ENCODE assay signal across 1 cellular context in genomic region chr7:73387908-73388414, GRCh38.
TF ChIP-seq lines count a peak whose summit lies in the region.

No MANE protein-coding gene starts in this region.

TF ChIP-seq in K562, 482 proteins besides CTCF, POLR2A, EP300 and RAD21 (continued from another document):
- TF ChIP-seq ZNF280B (CRISPR knock-in tag; IDR thresholded peaks at IDR 0.05) (no peak; the same call in 1 of the 2 replicates), ZNF740 (CRISPR knock-in tag; IDR thresholded peaks at IDR 0.05) (no peak), ZNF740 (tag; IDR thresholded peaks at IDR 0.05) (no peak), ZNF282 (CRISPR knock-in tag; IDR thresholded peaks at IDR 0.05) (no peak), ELK1 (CRISPR knock-in tag; IDR thresholded peaks at IDR 0.05) (no peak), ZNF280A (IDR thresholded peaks at IDR 0.05; ENCODE audit: low read depth, partially characterized antibody) (peak; percentile 93), FOXK2 (conservative IDR thresholded peaks at IDR 0.05 in 1 of 2, IDR thresholded peaks at IDR 0.05 in 1 of 2; ENCODE audit: low read depth in 2 of 2) (no peak), POLR3A (IDR thresholded peaks at IDR 0.05; ENCODE audit: borderline replicate concordance, extremely low read depth, insufficient read depth, insufficient read length) (no peak), ZEB2 (IDR thresholded peaks at IDR 0.05) (0 out of 2 replicates have a peak, but pooled peaks have one; percentile 55)
TF ChIP-seq in K562: peak in this region for 8.
